16 cellular contexts compared by ENCODE assay signal in genomic region chr7:149289856-149290255, GRCh38. TPM values are rescaled to one million over a fixed set of nuclear protein-coding genes. Genes with fewer than 3 reads are reported as not detected.
DNase-seq lines count a peak whose midpoint lies in the region; ATAC-seq and TF ChIP-seq lines count a peak whose summit lies in the region.
"Had no signal": no experiment of that assay in that cellular context is flagged by ENCODE, and none has a peak within 500 bp of the region (broad histone marks: within the 10 kb centered on the region; RNA-seq: fewer than 3 reads in every experiment).

No MANE protein-coding gene starts in this region.

- H3K27ac Mint-ChIP-seq in H9 (peak overlapping the region in 1 of 3 experiments; percentile 55; a peak in 1 of 7 replicates), endodermal cell (no peak overlapping the region)
- H3K27ac Mint-ChIP-seq in activated naive CD4-positive, alpha-beta T cell treated with anti-CD3 and anti-CD28 coated beads, Interleukin-2, amount 50 U/mL, for 72 hours, result no peak overlapping the region
- H3K27ac Mint-ChIP-seq: CD4-positive, alpha-beta memory T cell had no signal

- H3K18ac ChIP-seq in H9 (ENCODE audit: insufficient read length, low read depth, low read length), result no peak overlapping the region

- H3K9me3 Mint-ChIP-seq in H9, result no peaks in the 10 kb centered on the region
- H3K9me3 Mint-ChIP-seq in endodermal cell, result no peaks in the 10 kb centered on the region
- no peaks in the 10 kb centered on the region for H3K9me3 Mint-ChIP-seq in activated naive CD4-positive, alpha-beta T cell treated with anti-CD3 and anti-CD28 coated beads, Interleukin-2, amount 50 U/mL, for 72 hours
- H3K9me3 Mint-ChIP-seq: CD4-positive, alpha-beta memory T cell had no signal

- no peak overlapping the region for H3K56ac ChIP-seq in H9 (ENCODE audit: insufficient read length, low read depth, low read length)

- WGBS in H9 (ENCODE audit: extremely low coverage, insufficient read length, low lambda C conversion rate), result no CpG with 5 or more reads among the region's 4 CpGs
- 83 to 88% methylated on average over 1 to 4 of the region's 4 CpGs for WGBS in endodermal cell (ENCODE audit: insufficient coverage in 1 of 2, insufficient read length in 1 of 2), 2 experiments
- 92 to 97% (median 95%) methylated on average over 3 to 4 of the region's 4 CpGs for WGBS in spleen, 5 donors
- 92% methylated on average over 3 of the region's 4 CpGs for WGBS in esophagus muscularis mucosa

- H3K4me3 ChIP-seq in endodermal cell (ENCODE audit: low read length) (no peak overlapping the region), spleen (no peak overlapping the region), esophagus muscularis mucosa (no peak overlapping the region)

- H3K4me3 Mint-ChIP-seq in H9, result no peak overlapping the region
- no peak overlapping the region for H3K4me3 Mint-ChIP-seq in endodermal cell
- H3K4me3 Mint-ChIP-seq: CD4-positive, alpha-beta memory T cell had no signal

- H3K23ac ChIP-seq in H9 (ENCODE audit: insufficient read length, low read depth, low read length), result no peak overlapping the region

- no peak overlapping the region for H2AFZ ChIP-seq in H9 (ENCODE audit: low read length)

- H2AK5ac ChIP-seq in H9 (ENCODE audit: insufficient read length, low read length), result no peak overlapping the region

- no peaks in the 10 kb centered on the region for H3K79me2 ChIP-seq in H9 (ENCODE audit: insufficient read depth, low read length)

- H4K91ac ChIP-seq in H9 (ENCODE audit: insufficient read length, low read depth, low read length), result no peak overlapping the region

- no peaks in the 10 kb centered on the region for H3K27me3 ChIP-seq in H9 (ENCODE audit: insufficient read depth, low read length)
- H3K27me3 ChIP-seq in endodermal cell (ENCODE audit: control insufficient read depth, insufficient read depth, low read length, poor library complexity, severe bottlenecking), result no peaks in the 10 kb centered on the region
- no peaks in the 10 kb centered on the region for H3K27me3 ChIP-seq in spleen (replicated peaks in 1 of 7)
- no peaks in the 10 kb centered on the region for H3K27me3 ChIP-seq in esophagus muscularis mucosa

- no peak overlapping the region for H4K8ac ChIP-seq in H9 (replicated peaks; ENCODE audit: insufficient read length, low read depth, low read length)

- peaks cover 10 to 14% of the 10 kb centered on the region in 2 experiments for H3K4me1 Mint-ChIP-seq in H9
- H3K4me1 Mint-ChIP-seq in endodermal cell, result peaks cover 4% of the 10 kb centered on the region

- H3K79me1 ChIP-seq in H9 (ENCODE audit: insufficient read depth, low read depth, low read length, poor library complexity, severe bottlenecking), result no peaks in the 10 kb centered on the region

- TF ChIP-seq POLR2A in spleen (IDR thresholded peaks at IDR 0.05) (no peak), esophagus muscularis mucosa (IDR thresholded peaks at IDR 0.05; ENCODE audit: low read depth) (no peak)

- H2BK15ac ChIP-seq in H9 (ENCODE audit: low read depth, low read length), result no peak overlapping the region

- no peak overlapping the region for H3K9ac ChIP-seq in H9 (ENCODE audit: extremely low read depth, insufficient read length, low read length)
- no peak overlapping the region for H3K9ac ChIP-seq in endodermal cell (ENCODE audit: extremely low read depth, low read length, poor library complexity, severe bottlenecking)

- H3K4me2 ChIP-seq in H9 (ENCODE audit: insufficient read depth, insufficient read length, low read length), result no peak overlapping the region

- H3K4ac ChIP-seq in H9 (ENCODE audit: low read depth, low read length), result no peak overlapping the region

- no peaks in the 10 kb centered on the region for H4K20me1 ChIP-seq in H9 (ENCODE audit: control insufficient read depth, insufficient read depth, insufficient read length)

- H3K36me3 ChIP-seq in endodermal cell (ENCODE audit: control insufficient read depth, insufficient read depth, low read length) (no peaks in the 10 kb centered on the region), spleen (peaks cover 0 to 61% (median 13%) of the 10 kb centered on the region in 6 donors), esophagus muscularis mucosa (peaks cover 23 to 73% (median 45%) of the 10 kb centered on the region in 4 donors)

- H2BK120ac ChIP-seq in H9 (ENCODE audit: low read depth, low read length, poor library complexity, severe bottlenecking), result no peak overlapping the region

- H3T11ph ChIP-seq in H9 (ENCODE audit: low read length), result no peak overlapping the region

- peaks cover 6% of the 10 kb centered on the region for H3K23me2 ChIP-seq in H9 (ENCODE audit: insufficient read length, low read depth, low read length, poor library complexity, severe bottlenecking)

- ATAC-seq in Right ventricle myocardium inferior (no peak), left ventricle myocardium superior (no peak)
- ATAC-seq in activated naive CD4-positive, alpha-beta T cell treated with anti-CD3 and anti-CD28 coated beads, Interleukin-2, amount 50 U/mL, for 72 hours, result no peak

- H2BK20ac ChIP-seq in H9 (ENCODE audit: low read depth, low read length, poor library complexity, severe bottlenecking), result no peak overlapping the region

- H4K5ac ChIP-seq in H9 (ENCODE audit: insufficient read length, low read depth, low read length), result no peak overlapping the region

- no peak overlapping the region for H2BK12ac ChIP-seq in H9 (ENCODE audit: insufficient read length, low read depth, low read length)

- no peak for TF ChIP-seq CTCF in H9 (conservative IDR thresholded peaks at IDR 0.05)
- no peak for TF ChIP-seq CTCF in endodermal cell (conservative IDR thresholded peaks at IDR 0.05)
- no peak for TF ChIP-seq CTCF in spleen (IDR thresholded peaks at IDR 0.05 in 8 of 11, conservative IDR thresholded peaks at IDR 0.05 in 3 of 11)
- TF ChIP-seq CTCF in esophagus muscularis mucosa (IDR thresholded peaks at IDR 0.05), result no peak

- H2BK5ac ChIP-seq in H9 (ENCODE audit: insufficient read length, low read length), result no peak overlapping the region

- H3K27me3 Mint-ChIP-seq in H9 (ENCODE audit: low read depth), result peaks cover 5% of the 10 kb centered on the region
- peaks cover 6% of the 10 kb centered on the region for H3K27me3 Mint-ChIP-seq in endodermal cell (ENCODE audit: insufficient read depth)
- H3K27me3 Mint-ChIP-seq: CD4-positive, alpha-beta memory T cell had no signal

- no peak overlapping the region for H3K14ac ChIP-seq in H9 (ENCODE audit: insufficient read depth, low read length)

- H3K27ac ChIP-seq in H9 (ENCODE audit: insufficient read length, low read depth, low read length) (no peak overlapping the region), endodermal cell (ENCODE audit: low read depth, low read length) (no peak overlapping the region), spleen (no peak overlapping the region), esophagus muscularis mucosa (replicated peaks in 1 of 4) (no peak overlapping the region)

- no peaks in the 10 kb centered on the region for H3K4me1 ChIP-seq in H9 (ENCODE audit: insufficient read depth, low read length)
- no peaks in the 10 kb centered on the region for H3K4me1 ChIP-seq in endodermal cell (ENCODE audit: control insufficient read depth, insufficient read depth, low read length)
- H3K4me1 ChIP-seq in spleen, result peaks cover 0 to 24% (median 12%) of the 10 kb centered on the region in 6 donors
- H3K4me1 ChIP-seq in esophagus muscularis mucosa, result peaks cover 8 to 14% (median 13%) of the 10 kb centered on the region in 4 donors

- peaks cover 2 to 17% (median 8%) of the 10 kb centered on the region in 3 experiments for H3K36me3 Mint-ChIP-seq in H9 (ENCODE audit: insufficient read depth in 1 of 3, low read depth in 3 of 3)
- peaks cover 4% of the 10 kb centered on the region for H3K36me3 Mint-ChIP-seq in endodermal cell (ENCODE audit: low read depth)
- H3K36me3 Mint-ChIP-seq in activated naive CD4-positive, alpha-beta T cell treated with anti-CD3 and anti-CD28 coated beads, Interleukin-2, amount 50 U/mL, for 72 hours, result no peaks in the 10 kb centered on the region

- no peak for TF ChIP-seq EP300 in esophagus muscularis mucosa (IDR thresholded peaks at IDR 0.05)

- H3K9me3 ChIP-seq in H9 (ENCODE audit: control insufficient read depth, low read depth, low read length) (no peaks in the 10 kb centered on the region), endodermal cell (ENCODE audit: control insufficient read depth, low read length) (no peaks in the 10 kb centered on the region), spleen (no peaks in the 10 kb centered on the region), esophagus muscularis mucosa (no peaks in the 10 kb centered on the region)

- DNase-seq in Right ventricle myocardium inferior (ENCODE audit: missing footprints) (peak; percentile 54), left ventricle myocardium superior (no peak), H9 (peak; percentile 10), endodermal cell (peak; percentile 30), spleen (peak; percentile 63), esophagus muscularis mucosa (ENCODE audit: extremely low spot score) (no peak), NCI-H2081 (lab: John Stamatoyannopoulos, UW) (no peak)
- no peak for DNase-seq in activated naive CD4-positive, alpha-beta T cell treated with anti-CD3 and anti-CD28 coated beads, Interleukin-2, amount 50 U/mL, for 72 hours (ENCODE audit: low spot score in 2 of 2)
- DNase-seq: C1 segment of cervical spinal cord; Calu3; CD4-positive, alpha-beta memory T cell; COR-L47; DMS153; DND-41; GOT3; HCEC 1CT had no signal

- intact Hi-C loops in Right ventricle myocardium inferior (cut with DNase I), result no loop called here
- intact Hi-C loops in left ventricle myocardium superior (cut with micrococcal nuclease), result no loop called here
- intact Hi-C loops in spleen (cut with DNase I; ENCODE audit: low total_unique reads), result no loop called here
- intact Hi-C loops in esophagus muscularis mucosa (cut with DNase I), result loop anchor here (10.0 kb wide), 1 partner anchor 135 kb away; no protein-coding TSS in a partner anchor

RNA-seq across cellular contexts. Expression of gene ZNF783, which starts 27.9 kb away (rescaled TPM):
- 4.3 TPM for total RNA-seq in Right ventricle myocardium inferior
- 4.8 TPM for total RNA-seq in left ventricle myocardium superior
- 13.5 and 13.6 TPM in 2 replicates for total RNA-seq in H9 (2021)
- total RNA-seq in endodermal cell, result 10 to 100 TPM; 12.1 to 13.2 TPM
- 9.0 TPM for polyA plus RNA-seq in endodermal cell (2013, experiment 1 of 2)
- polyA plus RNA-seq in endodermal cell (2013, experiment 2 of 2), result 6.3 TPM
- total RNA-seq in spleen, result 10 to 100 TPM; 13.8 to 24.8 (median 21.8) TPM
- 10 to 100 TPM in 2 of 3 donors, 1 to 10 TPM in 1; 7.7 to 15.7 (median 12.2) TPM for polyA plus RNA-seq in spleen
- total RNA-seq in activated naive CD4-positive, alpha-beta T cell treated with anti-CD3 and anti-CD28 coated beads, Interleukin-2, amount 50 U/mL, for 72 hours, result 10 to 100 TPM in 1 of 2 donors, 1 to 10 TPM in 1; 7.6 to 18.2 TPM
- 10 to 100 TPM in 3 of 4 donors, 1 to 10 TPM in 1; 8.4 to 12.2 (median 11.9) TPM for total RNA-seq in esophagus muscularis mucosa

RNA-seq across cellular contexts. Expression of gene ZNF212, which starts 50.4 kb away (rescaled TPM):
- total RNA-seq in Right ventricle myocardium inferior, result 4.8 TPM
- total RNA-seq in left ventricle myocardium superior, result 5.2 TPM
- total RNA-seq in H9 (2021), result 21.1 and 22.9 TPM in 2 replicates
- 10 to 100 TPM; 15.8 to 17.6 TPM for total RNA-seq in endodermal cell
- polyA plus RNA-seq in endodermal cell (2013, experiment 1 of 2), result 12.5 TPM
- polyA plus RNA-seq in endodermal cell (2013, experiment 2 of 2), result 12.9 TPM
- 10 to 100 TPM in 6 of 7 donors, 1 to 10 TPM in 1; 9.1 to 15.0 (median 13.2) TPM for total RNA-seq in spleen
- 10 to 100 TPM in 2 of 3 donors, 1 to 10 TPM in 1; 6.7 to 13.4 (median 12.5) TPM for polyA plus RNA-seq in spleen
- 10 to 100 TPM; 12.1 to 13.3 TPM for total RNA-seq in activated naive CD4-positive, alpha-beta T cell treated with anti-CD3 and anti-CD28 coated beads, Interleukin-2, amount 50 U/mL, for 72 hours
- 1 to 10 TPM; 4.8 to 8.8 (median 7.4) TPM for total RNA-seq in esophagus muscularis mucosa

Comparison
In these comparisons a context has a peak if more than half of its experiments do, and no peak if none do; other contexts are left out.
1. DNase-seq: peak in Right ventricle myocardium inferior (single experiment), H9 (single experiment), endodermal cell (single experiment) and spleen (single experiment); none in left ventricle myocardium superior (single experiment), activated naive CD4-positive, alpha-beta T cell treated with anti-CD3 and anti-CD28 coated beads, Interleukin-2, amount 50 U/mL, for 72 hours (0 of 2), esophagus muscularis mucosa (single experiment) and NCI-H2081 (0 of 2).